Comparison of ENCODE assay signal across 8 cellular contexts in genomic region chr3:108221403-108221802, GRCh38. TPM values are rescaled to one million over a fixed set of nuclear protein-coding genes. Genes with fewer than 3 reads are reported as not detected.
DNase-seq lines count a peak whose midpoint lies in the region; ATAC-seq and TF ChIP-seq lines count a peak whose summit lies in the region.

No MANE protein-coding gene starts in this region.

- intact Hi-C loops in posterior cingulate gyrus (cut with DNase I) = loop anchor here (10.0 kb wide), 1 partner anchor 253 kb away; no protein-coding TSS in a partner anchor

- 13% methylated on average over 6 of the region's 6 CpGs for WGBS in suprapubic skin

- H3K9me3 Mint-ChIP-seq in T-helper 1 cell treated with Interleukin-12 subunit alpha and Interleukin-12 subunit beta and Interleukin-4 antibody, amounts not matched to agents 30 μg/mL and 1 μg/mL, for 36 hours = no peaks in the 10 kb centered on the region
- no peaks in the 10 kb centered on the region for H3K9me3 Mint-ChIP-seq in activated naive CD4-positive, alpha-beta T cell treated with anti-CD3 and anti-CD28 coated beads, Interleukin-2, amount 50 U/mL, for 72 hours

- H3K4me1 ChIP-seq in suprapubic skin = peaks cover 44% of the 10 kb centered on the region

- H3K27me3 ChIP-seq in kidney epithelial cell (ENCODE audit: control insufficient read depth, insufficient read depth, low read length) = no peaks in the 10 kb centered on the region
- no peaks in the 10 kb centered on the region for H3K27me3 ChIP-seq in suprapubic skin

- no peak for TF ChIP-seq EP300 in suprapubic skin (IDR thresholded peaks at IDR 0.05)

- no peaks in the 10 kb centered on the region for H3K27me3 Mint-ChIP-seq in T-helper 1 cell treated with Interleukin-12 subunit alpha and Interleukin-12 subunit beta and Interleukin-4 antibody, amounts not matched to agents 30 μg/mL and 1 μg/mL, for 36 hours (ENCODE audit: low read depth)

- no peak for TF ChIP-seq POLR2A in suprapubic skin (IDR thresholded peaks at IDR 0.05)

- DNase-seq in T-helper 1 cell (no peak), kidney epithelial cell (ENCODE audit: low read depth) (no peak), suprapubic skin (ENCODE audit: low spot score in 2 of 2) (no peak), GM13976 (ENCODE audit: low spot score) (no peak), SHP77 (lab: John Stamatoyannopoulos, UW) (no peak), posterior cingulate gyrus (no peak)
- no peak for DNase-seq in activated naive CD4-positive, alpha-beta T cell treated with anti-CD3 and anti-CD28 coated beads, Interleukin-2, amount 50 U/mL, for 72 hours (ENCODE audit: low spot score in 2 of 2)

- no peak for TF ChIP-seq CTCF in kidney epithelial cell (IDR thresholded peaks at IDR 0.05; ENCODE audit: insufficient read depth, low read length, poor library complexity, severe bottlenecking)
- TF ChIP-seq CTCF in suprapubic skin (IDR thresholded peaks at IDR 0.05) = no peak
- no peak for TF ChIP-seq CTCF in GM13976 (IDR thresholded peaks at IDR 0.05; ENCODE audit: borderline replicate concordance, control extremely low read depth, extremely low read depth, insufficient read depth, missing control alignments)

- H3K4me3 Mint-ChIP-seq in T-helper 1 cell treated with Interleukin-12 subunit alpha and Interleukin-12 subunit beta and Interleukin-4 antibody, amounts not matched to agents 30 μg/mL and 1 μg/mL, for 36 hours = peak overlapping the region; percentile 96

- peak overlapping the region; percentile 80 for H3K27ac ChIP-seq in suprapubic skin

- H3K4me3 ChIP-seq in kidney epithelial cell (ENCODE audit: low read depth, low read length) = peak overlapping the region; percentile 70
- H3K4me3 ChIP-seq in suprapubic skin = peak overlapping the region; percentile 67

- ATAC-seq in activated naive CD4-positive, alpha-beta T cell treated with anti-CD3 and anti-CD28 coated beads, Interleukin-2, amount 50 U/mL, for 72 hours = no peak

- H3K27ac Mint-ChIP-seq in T-helper 1 cell treated with Interleukin-12 subunit alpha and Interleukin-12 subunit beta and Interleukin-4 antibody, amounts not matched to agents 30 μg/mL and 1 μg/mL, for 36 hours = peak overlapping the region; percentile 99
- peak overlapping the region; percentile 97 to 98 for H3K27ac Mint-ChIP-seq in activated naive CD4-positive, alpha-beta T cell treated with anti-CD3 and anti-CD28 coated beads, Interleukin-2, amount 50 U/mL, for 72 hours

- in situ Hi-C loops in GM13976 (cut with MboI; ENCODE audit: low sequenced_read_pairs, unreplicated experiment) = no loop called here

- no peaks in the 10 kb centered on the region for H3K9me3 ChIP-seq in suprapubic skin

- H3K36me3 ChIP-seq in kidney epithelial cell (ENCODE audit: control insufficient read depth, insufficient read depth, low read length) (no peaks in the 10 kb centered on the region), suprapubic skin (no peaks in the 10 kb centered on the region)

- peaks cover 43% of the 10 kb centered on the region for H3K4me1 Mint-ChIP-seq in T-helper 1 cell treated with Interleukin-12 subunit alpha and Interleukin-12 subunit beta and Interleukin-4 antibody, amounts not matched to agents 30 μg/mL and 1 μg/mL, for 36 hours (ENCODE audit: low read depth)

- H3K36me3 Mint-ChIP-seq in T-helper 1 cell treated with Interleukin-12 subunit alpha and Interleukin-12 subunit beta and Interleukin-4 antibody, amounts not matched to agents 30 μg/mL and 1 μg/mL, for 36 hours (ENCODE audit: low read depth) = peaks cover 10% of the 10 kb centered on the region
- H3K36me3 Mint-ChIP-seq in activated naive CD4-positive, alpha-beta T cell treated with anti-CD3 and anti-CD28 coated beads, Interleukin-2, amount 50 U/mL, for 72 hours = peaks cover 7 to 15% of the 10 kb centered on the region in 2 donors

RNA-seq across cellular contexts. Expression of gene IFT57, which starts 0.8 kb away (rescaled TPM):
- total RNA-seq in activated naive CD4-positive, alpha-beta T cell treated with anti-CD3 and anti-CD28 coated beads, Interleukin-2, amount 50 U/mL, for 72 hours = 10 to 100 TPM; 11.3 to 25.5 TPM
- total RNA-seq in kidney epithelial cell = 17.9 and 29.6 TPM in 2 replicates
- total RNA-seq in suprapubic skin = 10 to 100 TPM; 21.8 to 62.3 (median 36.5) TPM
